Comparison of ENCODE assay signal across 7 cellular contexts in genomic region chr10:102066421-102067068, GRCh38. TPM values are rescaled to one million over a fixed set of nuclear protein-coding genes. Genes with fewer than 3 reads are reported as not detected.
DNase-seq lines count a peak whose midpoint lies in the region; ATAC-seq and TF ChIP-seq lines count a peak whose summit lies in the region.

No MANE protein-coding gene starts in this region.

- H3K27ac ChIP-seq in HCT116 (ENCODE audit: low read depth, low read length) = peak overlapping the region; percentile 94
- peak overlapping the region; percentile 34; the same call in 1 of the 2 replicates for H3K27ac ChIP-seq in SU-DHL-6 (ENCODE audit: low read depth, low read length)
- peak overlapping the region in 16 of 21 experiments; percentile 85 to 98 (median 96) for H3K27ac ChIP-seq in skin epidermis

- no peak for TF ChIP-seq RAD21 in HCT116 (IDR thresholded peaks at IDR 0.05; ENCODE audit: low read depth)

- POLR2A ChIA-PET in HCT116 (lab: Charles Lee) = interaction anchor here (0.6 to 2.4 kb wide), 3 partner anchors 8 to 227 kb away, joined by 3 to 10 read pairs (median 4); no protein-coding TSS in a partner anchor

- ATAC-seq in HCT116 (no peak), HG03045 (IDR thresholded peaks at IDR 0.05; ENCODE audit: unreplicated experiment) (no peak)

- TF ChIP-seq CTCF in HCT116 (IDR thresholded peaks at IDR 0.05 in 2 of 3, conservative IDR thresholded peaks at IDR 0.05 in 1 of 3; ENCODE audit: borderline replicate concordance in 1 of 3, insufficient read depth in 1 of 3, low read depth in 2 of 3, low read length in 2 of 3) (no peak), SU-DHL-6 (IDR thresholded peaks at IDR 0.05; ENCODE audit: insufficient read depth, low read length, poor library complexity, severe bottlenecking) (no peak), fibroblast of pulmonary artery (IDR thresholded peaks at IDR 0.05; ENCODE audit: low read length, missing control alignments) (no peak)

- H3F3A ChIP-seq in SU-DHL-6 (ENCODE audit: insufficient read depth) = peaks cover 5% of the 10 kb centered on the region; the same call in 1 of the 2 replicates

- TSS peak; percentile 67 for BruUV-seq in HCT116 (replicated peaks; lab: Mats Ljungman, UMichigan)

- no peak for TF ChIP-seq POLR2A in HCT116 (IDR thresholded peaks at IDR 0.05; ENCODE audit: borderline replicate concordance, extremely low read depth, insufficient read depth, insufficient read length)

- peaks cover 12 to 22% of the 10 kb centered on the region in 2 experiments for H3K4me1 ChIP-seq in HCT116 (ENCODE audit: control insufficient read depth in 1 of 2, insufficient read depth in 2 of 2, low read length in 2 of 2)

- H3K4me3 ChIP-seq in HCT116 (replicated peaks in 1 of 2; ENCODE audit: low read depth in 1 of 2, low read length in 2 of 2) = peak overlapping the region; percentile 77 to 89
- peak overlapping the region; percentile 92 for H3K4me3 ChIP-seq in SU-DHL-6 (ENCODE audit: insufficient read depth, low read length, poor library complexity, severe bottlenecking)
- H3K4me3 ChIP-seq in fibroblast of pulmonary artery (replicated peaks; ENCODE audit: low read depth, low read length) = peak overlapping the region; percentile 73
- H3K4me3 ChIP-seq in skin epidermis = peak overlapping the region in 6 of 7 experiments; percentile 82 to 98 (median 94)

- RAD21 ChIA-PET in HCT116 (lab: Charles Lee; ENCODE audit: low non-redundant PET in 1 of 2, low total read pairs in 2 of 2, uncharacterized antibody in 2 of 2, unreplicated experiment in 2 of 2) = no interaction called here

- DNase-seq in HCT116 (ENCODE audit: low read depth, low spot score) (no peak), fibroblast of pulmonary artery (ENCODE audit: low read depth) (no peak), SKM-1 treated with dmso at 0.1 percent for 144 hours (lab: John Stamatoyannopoulos, UW; ENCODE audit: unreplicated experiment) (no peak)
- DNase-seq in activated effector memory CD4-positive, alpha-beta T cell treated with Interleukin-2 at 50 U/mL for 16 hours = no peak

- H3K27me3 ChIP-seq in HCT116 (ENCODE audit: insufficient read depth, low read length) (no peaks in the 10 kb centered on the region), SU-DHL-6 (ENCODE audit: low read length) (no peaks in the 10 kb centered on the region)

- no peaks in the 10 kb centered on the region for H3K9me3 ChIP-seq in HCT116 (ENCODE audit: control insufficient read depth in 1 of 2, insufficient read depth in 1 of 2, low read depth in 1 of 2, low read length in 2 of 2)
- H3K9me3 ChIP-seq in SU-DHL-6 (ENCODE audit: insufficient read depth, low read length) = no peaks in the 10 kb centered on the region

- H3K9ac ChIP-seq in HCT116 (ENCODE audit: low read length) (peak overlapping the region; percentile 94), SU-DHL-6 (ENCODE audit: low read length) (peak overlapping the region; percentile 95)

- 0 out of 4 replicates have a peak, but pooled peaks cover 0 to 2% of the 10 kb centered on the region in 2 experiments for H3K36me3 ChIP-seq in HCT116 (ENCODE audit: control insufficient read depth in 1 of 2, insufficient read depth in 2 of 2, low read length in 2 of 2)
- H3K36me3 ChIP-seq in SU-DHL-6 (ENCODE audit: low read length) = no peaks in the 10 kb centered on the region

- H3K4me2 ChIP-seq in HCT116 (ENCODE audit: low read length) = peak overlapping the region; percentile 88
- H3K4me2 ChIP-seq in SU-DHL-6 (ENCODE audit: low read depth, low read length, poor library complexity, severe bottlenecking) = peak overlapping the region; percentile 62

- H2AFZ ChIP-seq in HCT116 (ENCODE audit: low read depth, low read length, poor library complexity, severe bottlenecking) = no peak overlapping the region
- no peak overlapping the region for H2AFZ ChIP-seq in SU-DHL-6 (ENCODE audit: low read depth, low read length, severe bottlenecking)

- intact Hi-C loops in HCT116 (cut with micrococcal nuclease) = no loop called here

- CTCF ChIA-PET in HCT116 (lab: Charles Lee) = interaction anchor here (1.0 to 2.9 kb wide), 4 partner anchors 10 to 464 kb away, joined by 3 to 14 read pairs (median 3); partner anchors contain the start of gene ARMH3

- no peaks in the 10 kb centered on the region for H4K20me1 ChIP-seq in HCT116 (ENCODE audit: insufficient read depth)
- H4K20me1 ChIP-seq in SU-DHL-6 (ENCODE audit: low read depth, low read length) = no peaks in the 10 kb centered on the region; the same call in 1 of the 2 replicates

- H3K79me2 ChIP-seq in HCT116 (ENCODE audit: insufficient read depth, low read length) = peaks cover 31% of the 10 kb centered on the region
- H3K79me2 ChIP-seq in SU-DHL-6 (ENCODE audit: insufficient read depth, low read length) = peaks cover 13% of the 10 kb centered on the region

- H3K9me2 ChIP-seq in HCT116 (ENCODE audit: insufficient read depth) (no peaks in the 10 kb centered on the region), SU-DHL-6 (replicated peaks; ENCODE audit: insufficient read depth, low read length) (no peaks in the 10 kb centered on the region)

TF ChIP-seq in HCT116, 20 proteins besides CTCF, POLR2A, EP300 and RAD21:
- TF ChIP-seq YY1 (IDR thresholded peaks at IDR 0.05; ENCODE audit: extremely low read depth, insufficient replicate concordance, low read depth, low read length) = no peak
- TF ChIP-seq CEBPB (IDR thresholded peaks at IDR 0.05; ENCODE audit: low read depth) = no peak
- TF ChIP-seq EZH2 (IDR thresholded peaks at IDR 0.05) = no peak
- TF ChIP-seq EGR1 (IDR thresholded peaks at IDR 0.05; ENCODE audit: low read depth) = no peak
- TF ChIP-seq SP1 (IDR thresholded peaks at IDR 0.05; ENCODE audit: low read depth) = no peak
- no peak for TF ChIP-seq SIN3A (IDR thresholded peaks at IDR 0.05; ENCODE audit: low read depth)
- TF ChIP-seq FOSL1 (IDR thresholded peaks at IDR 0.05; ENCODE audit: low read depth) = no peak
- no peak for TF ChIP-seq SRF (IDR thresholded peaks at IDR 0.05; ENCODE audit: low read depth)
- no peak for TF ChIP-seq ELF1 (IDR thresholded peaks at IDR 0.05; ENCODE audit: borderline replicate concordance, low read depth)
- no peak for TF ChIP-seq JUND (IDR thresholded peaks at IDR 0.05)
- no peak for TF ChIP-seq TCF7L2 (IDR thresholded peaks at IDR 0.05; ENCODE audit: borderline replicate concordance, extremely low read depth, insufficient read depth, insufficient read length)
- TF ChIP-seq ZNF274 (IDR thresholded peaks at IDR 0.05; ENCODE audit: low read depth, low read length) = no peak
- TF ChIP-seq ZFX (IDR thresholded peaks at IDR 0.05) = no peak
- TF ChIP-seq, protein P1, sequence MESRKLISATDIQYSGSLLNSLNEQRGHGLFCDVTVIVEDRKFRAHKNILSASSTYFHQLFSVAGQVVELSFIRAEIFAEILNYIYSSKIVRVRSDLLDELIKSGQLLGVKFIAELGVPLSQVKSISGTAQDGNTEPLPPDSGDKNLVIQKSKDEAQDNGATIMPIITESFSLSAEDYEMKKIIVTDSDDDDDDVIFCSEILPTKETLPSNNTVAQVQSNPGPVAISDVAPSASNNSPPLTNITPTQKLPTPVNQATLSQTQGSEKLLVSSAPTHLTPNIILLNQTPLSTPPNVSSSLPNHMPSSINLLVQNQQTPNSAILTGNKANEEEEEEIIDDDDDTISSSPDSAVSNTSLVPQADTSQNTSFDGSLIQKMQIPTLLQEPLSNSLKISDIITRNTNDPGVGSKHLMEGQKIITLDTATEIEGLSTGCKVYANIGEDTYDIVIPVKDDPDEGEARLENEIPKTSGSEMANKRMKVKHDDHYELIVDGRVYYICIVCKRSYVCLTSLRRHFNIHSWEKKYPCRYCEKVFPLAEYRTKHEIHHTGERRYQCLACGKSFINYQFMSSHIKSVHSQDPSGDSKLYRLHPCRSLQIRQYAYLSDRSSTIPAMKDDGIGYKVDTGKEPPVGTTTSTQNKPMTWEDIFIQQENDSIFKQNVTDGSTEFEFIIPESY (IDR thresholded peaks at IDR 0.05; ENCODE audit: extremely low read depth, insufficient replicate concordance, low read length) = no peak
- TF ChIP-seq, protein P2, sequence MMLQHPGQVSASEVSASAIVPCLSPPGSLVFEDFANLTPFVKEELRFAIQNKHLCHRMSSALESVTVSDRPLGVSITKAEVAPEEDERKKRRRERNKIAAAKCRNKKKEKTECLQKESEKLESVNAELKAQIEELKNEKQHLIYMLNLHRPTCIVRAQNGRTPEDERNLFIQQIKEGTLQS (IDR thresholded peaks at IDR 0.05) = no peak
- TF ChIP-seq POLR2AphosphoS5 (IDR thresholded peaks at IDR 0.05; ENCODE audit: low read depth, low read length) = no peak; the same call in 1 of the 2 replicates

RNA-seq across cellular contexts. Expression of gene HPS6, which starts 1.4 kb away (rescaled TPM):
- total RNA-seq in HCT116 (2021; ENCODE audit: unreplicated experiment) = 31.7 TPM
- polyA plus RNA-seq in HCT116 (2012) = 16.4 and 20.0 TPM in 2 replicates

RNA-seq across cellular contexts. Expression of gene ARMH3, which starts 10.6 kb away (rescaled TPM):
- 30.4 TPM for total RNA-seq in HCT116 (2021; ENCODE audit: unreplicated experiment)
- polyA plus RNA-seq in HCT116 (2012) = 19.3 and 19.9 TPM in 2 replicates

RNA-seq across cellular contexts. Expression of gene LDB1, which starts 53.6 kb away (rescaled TPM):
- 63.9 TPM for total RNA-seq in HCT116 (2021; ENCODE audit: unreplicated experiment)
- 55.1 and 61.6 TPM in 2 replicates for polyA plus RNA-seq in HCT116 (2012)

Comparison
In these comparisons a context has a peak if more than half of its experiments do, and no peak if none do; other contexts are left out.
1. H3K27ac ChIP-seq: peak in every context shown above with its lines; median percentile 96 in skin epidermis; 94 in HCT116; 34 in SU-DHL-6.